In the genomic region with DNA sequence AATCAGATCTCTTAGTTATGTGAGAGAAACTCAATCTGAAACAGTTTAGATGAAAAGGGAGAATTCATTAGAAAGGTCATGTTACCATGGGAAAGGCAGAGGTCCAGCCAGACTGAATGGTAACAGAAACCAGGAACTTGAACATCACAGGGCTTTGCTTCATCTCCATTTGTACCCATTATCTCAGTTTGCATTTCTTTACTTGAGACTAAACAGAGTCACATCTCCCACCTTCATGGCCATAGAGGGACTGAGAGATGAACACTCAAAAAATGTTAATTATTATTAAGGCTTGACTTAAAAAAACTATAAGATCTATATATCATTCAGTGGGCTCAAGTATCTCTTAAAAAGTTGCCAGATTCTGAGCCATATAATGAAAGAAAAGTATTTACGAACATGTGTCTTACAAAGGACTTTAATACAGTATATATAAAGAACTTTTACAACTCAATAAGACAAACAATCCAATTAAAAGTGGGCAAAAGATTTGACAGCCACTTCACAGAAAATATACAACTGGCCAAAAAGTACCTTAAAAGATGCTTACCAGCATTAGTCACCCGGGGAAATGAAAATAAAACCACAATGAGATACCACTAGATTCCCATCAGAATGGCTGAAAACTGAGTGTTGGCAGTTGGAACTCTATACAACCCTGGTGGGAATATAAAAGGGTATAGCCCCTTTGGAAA, we compare ENCODE assay signal across 19 cellular contexts. TPM values are rescaled to one million over a fixed set of nuclear protein-coding genes. Genes with fewer than 3 reads are reported as not detected.
A peak's percentile ranks its signal among the peaks of the same experiment; 100 is the strongest.
DNase-seq lines count a peak whose midpoint lies in the region; ATAC-seq and TF ChIP-seq lines count a peak whose summit lies in the region.
"Had no signal": no experiment of that assay in that cellular context is flagged by ENCODE, and none has a peak within 500 bp of the region (broad histone marks: within the 10 kb centered on the region; RNA-seq: fewer than 3 reads in every experiment).

No MANE protein-coding gene starts in this region.

- in situ Hi-C loops in IMR-90 (cut with MboI; ENCODE audit: low sequenced_read_pairs), result no loop called here

- H4K5ac ChIP-seq in IMR-90 (ENCODE audit: low read depth, low read length), result no peak overlapping the region

- H3K9me3 Mint-ChIP-seq in activated naive CD8-positive, alpha-beta T cell treated with anti-CD3 and anti-CD28 coated beads, Interleukin-2, amount 10 ng/mL, durations not matched to agents 7 days and 5 days, result peaks cover 1% of the 10 kb centered on the region
- H3K9me3 Mint-ChIP-seq: central memory CD8-positive, alpha-beta T cell had no signal

- H3K14ac ChIP-seq in IMR-90 (replicated peaks; ENCODE audit: low read depth, low read length), result no peak overlapping the region
- H3K14ac ChIP-seq in mesenchymal stem cell (ENCODE audit: low read length in 2 of 2), result no peak overlapping the region

- H3K27me3 ChIP-seq in IMR-90 (ENCODE audit: control insufficient read depth, insufficient read depth, low read length) (no peaks in the 10 kb centered on the region), mesenchymal stem cell (ENCODE audit: control insufficient read depth in 1 of 2, insufficient read depth in 1 of 2, low read length in 2 of 2) (no peaks in the 10 kb centered on the region)
- H3K27me3 ChIP-seq: gastroesophageal sphincter had no signal

- peaks cover 3% of the 10 kb centered on the region for H3K4me1 ChIP-seq in IMR-90 (ENCODE audit: control insufficient read depth, insufficient read depth, low read length)
- H3K4me1 ChIP-seq in mesenchymal stem cell (ENCODE audit: control insufficient read depth, insufficient read depth, low read depth, low read length), result peaks cover 2% of the 10 kb centered on the region
- H3K4me1 ChIP-seq: prostate gland had no signal

- intact Hi-C loops in IMR-90 (cut with micrococcal nuclease), result no loop called here

- H3K18ac ChIP-seq in IMR-90 (ENCODE audit: low read depth, low read length) (no peak overlapping the region), mesenchymal stem cell (ENCODE audit: low read depth in 1 of 2, low read length in 2 of 2) (no peak overlapping the region)

- H3K9me3 ChIP-seq in IMR-90 (ENCODE audit: control insufficient read depth, insufficient read depth, low read length) (0 out of 2 replicates have a peak, but pooled peaks cover 1% of the 10 kb centered on the region), mesenchymal stem cell (ENCODE audit: control insufficient read depth, low read length) (no peaks in the 10 kb centered on the region)
- H3K9me3 ChIP-seq: gastroesophageal sphincter, prostate gland had no signal

- H3K4ac ChIP-seq in IMR-90 (ENCODE audit: low read depth, low read length), result no peak overlapping the region
- no peak overlapping the region for H3K4ac ChIP-seq in mesenchymal stem cell (ENCODE audit: low read depth in 1 of 2, low read length in 2 of 2)

- H3K4me3 ChIP-seq in IMR-90 (ENCODE audit: insufficient read depth, low read depth, low read length) (no peak overlapping the region), mesenchymal stem cell (ENCODE audit: insufficient read depth in 1 of 2, low read depth in 1 of 2, low read length in 2 of 2) (no peak overlapping the region)
- H3K4me3 ChIP-seq: gastroesophageal sphincter, prostate gland had no signal

- ATAC-seq in IMR-90 (ENCODE audit: low read depth) (peak; percentile 55), HG02678 (IDR thresholded peaks at IDR 0.05; ENCODE audit: unreplicated experiment) (no peak)
- ATAC-seq in activated naive CD8-positive, alpha-beta T cell treated with anti-CD3 and anti-CD28 coated beads, Interleukin-2, amount 10 ng/mL, durations not matched to agents 7 days and 5 days (ENCODE audit: low read depth), result no peak
- ATAC-seq: gastroesophageal sphincter had no signal

- H2BK5ac ChIP-seq in IMR-90 (ENCODE audit: low read depth, low read length, poor library complexity, severe bottlenecking) (no peak overlapping the region), mesenchymal stem cell (ENCODE audit: low read depth, low read length, poor library complexity, severe bottlenecking) (no peak overlapping the region)

- no peak for TF ChIP-seq CTCF in IMR-90 (conservative IDR thresholded peaks at IDR 0.05; ENCODE audit: low read depth, low read length)

- TF ChIP-seq POLR2A in IMR-90 (IDR thresholded peaks at IDR 0.05; ENCODE audit: low read depth, low read length), result no peak

- 0 out of 2 replicates have a peak, but pooled peaks cover 6% of the 10 kb centered on the region for H3K9me1 ChIP-seq in IMR-90 (ENCODE audit: insufficient read depth, low read length)

- H3K36me3 ChIP-seq in IMR-90 (ENCODE audit: control insufficient read depth, insufficient read depth, low read length) (peaks cover 12% of the 10 kb centered on the region; the same call in 1 of the 2 replicates), mesenchymal stem cell (ENCODE audit: control insufficient read depth in 1 of 2, insufficient read depth in 2 of 2, low read depth in 1 of 2, low read length in 2 of 2) (peaks cover 2 to 27% of the 10 kb centered on the region in 2 experiments)
- H3K36me3 ChIP-seq: prostate gland had no signal

- H4K8ac ChIP-seq in IMR-90 (ENCODE audit: low read depth in 2 of 2, low read length in 2 of 2) (no peak overlapping the region), mesenchymal stem cell (ENCODE audit: low read length) (no peak overlapping the region)

- TF ChIP-seq RAD21 in IMR-90 (IDR thresholded peaks at IDR 0.05; ENCODE audit: low read length), result no peak

- CTCF ChIA-PET in IMR-90 (lab: Yijun Ruan, JAX), result no interaction called here

- H4K91ac ChIP-seq in IMR-90 (ENCODE audit: insufficient read depth, low read depth, low read length), result no peak overlapping the region
- no peak overlapping the region for H4K91ac ChIP-seq in mesenchymal stem cell (ENCODE audit: low read length)

- peak overlapping the region; percentile 32 for H3K27ac Mint-ChIP-seq in activated naive CD8-positive, alpha-beta T cell treated with anti-CD3 and anti-CD28 coated beads, Interleukin-2, amount 10 ng/mL, durations not matched to agents 7 days and 5 days
- H3K27ac Mint-ChIP-seq: activated CD4-positive, alpha-beta T cell treated with anti-CD3 and anti-CD28 coated beads, Interleukin-2, amount 10 ng/mL, durations not matched to agents 7 days and 5 days; endodermal cell had no signal

- dilution Hi-C loops in IMR-90 (cut with HindIII; ENCODE audit: low sequenced_read_pairs, unreplicated experiment), result no loop called here

- H3K9ac ChIP-seq in IMR-90 (ENCODE audit: low read depth, low read length) (no peak overlapping the region), mesenchymal stem cell (ENCODE audit: low read length) (no peak overlapping the region)

- H2BK120ac ChIP-seq in IMR-90 (ENCODE audit: low read depth, low read length) (no peak overlapping the region), mesenchymal stem cell (ENCODE audit: low read depth, low read length) (no peak overlapping the region)

- H2AK5ac ChIP-seq in IMR-90 (ENCODE audit: low read depth, low read length), result no peak overlapping the region
- no peak overlapping the region for H2AK5ac ChIP-seq in mesenchymal stem cell (ENCODE audit: low read length, severe bottlenecking)

- peaks cover 73% of the 10 kb centered on the region for H3K36me3 Mint-ChIP-seq in activated naive CD8-positive, alpha-beta T cell treated with anti-CD3 and anti-CD28 coated beads, Interleukin-2, amount 10 ng/mL, durations not matched to agents 7 days and 5 days

- no peak overlapping the region for H3K4me3 Mint-ChIP-seq in activated naive CD8-positive, alpha-beta T cell treated with anti-CD3 and anti-CD28 coated beads, Interleukin-2, amount 10 ng/mL, durations not matched to agents 7 days and 5 days
- H3K4me3 Mint-ChIP-seq: activated CD4-positive, alpha-beta T cell treated with anti-CD3 and anti-CD28 coated beads, Interleukin-2, amount 10 ng/mL, durations not matched to agents 7 days and 5 days; central memory CD8-positive, alpha-beta T cell; endodermal cell had no signal

- H4K20me1 ChIP-seq in IMR-90 (ENCODE audit: insufficient read depth, low read length), result peaks cover 4% of the 10 kb centered on the region; the same call in 1 of the 2 replicates

- no CpG with 5 or more reads among the region's 2 CpGs for WGBS in IMR-90 (ENCODE audit: extremely low coverage in 2 of 2, insufficient read length in 1 of 2), 2 experiments
- no CpG with 5 or more reads among the region's 2 CpGs for WGBS in mesenchymal stem cell

- no peak overlapping the region for H2BK20ac ChIP-seq in IMR-90 (ENCODE audit: low read depth, low read length)

- H3K56ac ChIP-seq in IMR-90 (ENCODE audit: extremely low read depth, insufficient read depth, low read length), result no peak overlapping the region

- H3K23ac ChIP-seq in IMR-90 (ENCODE audit: low read depth, low read length) (no peak overlapping the region), mesenchymal stem cell (ENCODE audit: low read length in 2 of 2) (no peak overlapping the region)

- H2BK12ac ChIP-seq in mesenchymal stem cell (ENCODE audit: low read length in 2 of 2), result no peak overlapping the region

- DNase-seq in EL (peak; percentile 64), IMR-90 (peak; percentile 53), mesenchymal stem cell (peak; percentile 54), NCI-H526 treated with DMSO at 0.1 percent for 48 hours (lab: John Stamatoyannopoulos, UW) (no peak), HuH-7 (ENCODE audit: low spot score) (no peak)
- no peak for DNase-seq in activated naive CD8-positive, alpha-beta T cell treated with anti-CD3 and anti-CD28 coated beads, Interleukin-2, amount 10 ng/mL, durations not matched to agents 7 days and 5 days
- DNase-seq: activated CD4-positive, alpha-beta T cell treated with anti-CD3 and anti-CD28 coated beads, Interleukin-2, amount 10 ng/mL, durations not matched to agents 7 days and 5 days; activated gamma-delta T cell; C1 segment of cervical spinal cord; DMS79 treated with DMSO at 0.1 percent for 48 hours; endodermal cell; islet precursor cell; NCI-H146; NCI-H524 had no signal

- H2AK9ac ChIP-seq in IMR-90 (replicated peaks; ENCODE audit: low read depth, low read length, poor library complexity), result no peak overlapping the region

- H3K27me3 Mint-ChIP-seq in activated naive CD8-positive, alpha-beta T cell treated with anti-CD3 and anti-CD28 coated beads, Interleukin-2, amount 10 ng/mL, durations not matched to agents 7 days and 5 days, result no peaks in the 10 kb centered on the region
- H3K27me3 Mint-ChIP-seq: activated CD4-positive, alpha-beta T cell treated with anti-CD3 and anti-CD28 coated beads, Interleukin-2, amount 10 ng/mL, durations not matched to agents 7 days and 5 days; central memory CD8-positive, alpha-beta T cell had no signal

- H2BK15ac ChIP-seq in IMR-90 (ENCODE audit: low read depth, low read length) (no peak overlapping the region), mesenchymal stem cell (ENCODE audit: low read depth, poor library complexity, severe bottlenecking) (no peak overlapping the region)

- H3K79me1 ChIP-seq in IMR-90 (ENCODE audit: low read depth in 1 of 2, low read length in 2 of 2) (peaks cover 19 to 41% of the 10 kb centered on the region in 2 experiments), mesenchymal stem cell (replicated peaks; ENCODE audit: low read length, poor library complexity, severe bottlenecking) (peaks cover 27% of the 10 kb centered on the region)

- POLR2A ChIA-PET in IMR-90 (lab: Charles Lee; ENCODE audit: unreplicated experiment), result no interaction called here
- POLR2A ChIA-PET in activated naive CD8-positive, alpha-beta T cell treated with anti-CD3 and anti-CD28 coated beads, Interleukin-2, amount 10 ng/mL, durations not matched to agents 7 days and 5 days (lab: Charles Lee), result no interaction called here

- H3K27ac ChIP-seq in IMR-90 (ENCODE audit: insufficient read depth, low read length), result no peak overlapping the region
- H3K27ac ChIP-seq in mesenchymal stem cell (ENCODE audit: low read length, poor library complexity, severe bottlenecking), result no peak overlapping the region
- H3K27ac ChIP-seq: gastroesophageal sphincter, HL-60, prostate gland had no signal

- H3K4me2 ChIP-seq in IMR-90 (ENCODE audit: low read depth, low read length) (no peak overlapping the region), mesenchymal stem cell (ENCODE audit: low read length, poor library complexity, severe bottlenecking) (no peak overlapping the region)

- BruUV-seq in IMR-90 (replicated peaks; lab: Mats Ljungman, UMichigan), result no TSS peak

- H2AFZ ChIP-seq in IMR-90 (replicated peaks; ENCODE audit: low read length, poor library complexity) (no peak overlapping the region), mesenchymal stem cell (ENCODE audit: low read depth, low read length) (no peak overlapping the region)

- peaks cover 58% of the 10 kb centered on the region for H3K4me1 Mint-ChIP-seq in activated naive CD8-positive, alpha-beta T cell treated with anti-CD3 and anti-CD28 coated beads, Interleukin-2, amount 10 ng/mL, durations not matched to agents 7 days and 5 days

RNA-seq across cellular contexts. Expression of a gene that starts 13.2 kb away (rescaled TPM):
- total RNA-seq in IMR-90 (2012; rRNA removed), result 20.4 and 34.2 TPM in 2 replicates
- 19.6 and 22.6 TPM in 2 replicates for polyA plus RNA-seq in IMR-90 (2012; rRNA removed)
- 2.9 and 3.7 TPM in 2 replicates for polyA plus RNA-seq in IMR-90 (2012; cell fraction: cytosol; rRNA removed)
- 1.7 and 14.5 TPM in 2 replicates for polyA plus RNA-seq in IMR-90 (2012; cell fraction: nucleus; rRNA removed; ENCODE audit: low replicate concordance)
- total RNA-seq in activated naive CD8-positive, alpha-beta T cell treated with anti-CD3 and anti-CD28 coated beads, Interleukin-2, amount 10 ng/mL, durations not matched to agents 7 days and 5 days, result 10 to 100 TPM; 34.8 to 37.9 TPM
- polyA plus RNA-seq in mesenchymal stem cell (2013, experiment 1 of 2), result 23.4 TPM
- polyA plus RNA-seq in mesenchymal stem cell (2013, experiment 2 of 2), result 24.0 TPM

RNA-seq across cellular contexts. Expression of a gene that starts 13.2 kb away (rescaled TPM):
- 8.1 and 10.8 TPM in 2 replicates for total RNA-seq in IMR-90 (2012; rRNA removed)
- 2.8 and 3.5 TPM in 2 replicates for polyA plus RNA-seq in IMR-90 (2012; rRNA removed)
- polyA plus RNA-seq in IMR-90 (2012; cell fraction: cytosol; rRNA removed), result 1.4 and 2.4 TPM in 2 replicates
- 0.64 and 3.7 TPM in 2 replicates for polyA plus RNA-seq in IMR-90 (2012; cell fraction: nucleus; rRNA removed; ENCODE audit: low replicate concordance)
- 10 to 100 TPM; 22.2 to 22.9 TPM for total RNA-seq in activated naive CD8-positive, alpha-beta T cell treated with anti-CD3 and anti-CD28 coated beads, Interleukin-2, amount 10 ng/mL, durations not matched to agents 7 days and 5 days
- 4.4 TPM for polyA plus RNA-seq in mesenchymal stem cell (2013, experiment 1 of 2)
- 4.5 TPM for polyA plus RNA-seq in mesenchymal stem cell (2013, experiment 2 of 2)

RNA-seq across cellular contexts. Expression of a gene that starts 43.5 kb away (rescaled TPM):
- 42.5 and 50.0 TPM in 2 replicates for total RNA-seq in IMR-90 (2012; rRNA removed)
- 20.5 and 21.9 TPM in 2 replicates for polyA plus RNA-seq in IMR-90 (2012; rRNA removed)
- polyA plus RNA-seq in IMR-90 (2012; cell fraction: cytosol; rRNA removed), result 7.8 and 18.4 TPM in 2 replicates
- 6.9 and 32.6 TPM in 2 replicates for polyA plus RNA-seq in IMR-90 (2012; cell fraction: nucleus; rRNA removed; ENCODE audit: low replicate concordance)
- 10 to 100 TPM; 45.9 to 50.7 TPM for total RNA-seq in activated naive CD8-positive, alpha-beta T cell treated with anti-CD3 and anti-CD28 coated beads, Interleukin-2, amount 10 ng/mL, durations not matched to agents 7 days and 5 days
- polyA plus RNA-seq in mesenchymal stem cell (2013, experiment 1 of 2), result 5.6 TPM
- polyA plus RNA-seq in mesenchymal stem cell (2013, experiment 2 of 2), result 6.5 TPM
- total RNA-seq: endodermal cell had no signal

Comparison
In these comparisons a context has a peak if more than half of its experiments do, and no peak if none do; other contexts are left out.
1. DNase-seq: peak in EL (single experiment), IMR-90 (single experiment) and mesenchymal stem cell (single experiment); none in activated naive CD8-positive, alpha-beta T cell treated with anti-CD3 and anti-CD28 coated beads, Interleukin-2, amount 10 ng/mL, durations not matched to agents 7 days and 5 days (single experiment), NCI-H526 treated with DMSO at 0.1 percent for 48 hours (single experiment) and HuH-7 (single experiment).